23 cellular contexts compared by ENCODE assay signal in the genomic region with DNA sequence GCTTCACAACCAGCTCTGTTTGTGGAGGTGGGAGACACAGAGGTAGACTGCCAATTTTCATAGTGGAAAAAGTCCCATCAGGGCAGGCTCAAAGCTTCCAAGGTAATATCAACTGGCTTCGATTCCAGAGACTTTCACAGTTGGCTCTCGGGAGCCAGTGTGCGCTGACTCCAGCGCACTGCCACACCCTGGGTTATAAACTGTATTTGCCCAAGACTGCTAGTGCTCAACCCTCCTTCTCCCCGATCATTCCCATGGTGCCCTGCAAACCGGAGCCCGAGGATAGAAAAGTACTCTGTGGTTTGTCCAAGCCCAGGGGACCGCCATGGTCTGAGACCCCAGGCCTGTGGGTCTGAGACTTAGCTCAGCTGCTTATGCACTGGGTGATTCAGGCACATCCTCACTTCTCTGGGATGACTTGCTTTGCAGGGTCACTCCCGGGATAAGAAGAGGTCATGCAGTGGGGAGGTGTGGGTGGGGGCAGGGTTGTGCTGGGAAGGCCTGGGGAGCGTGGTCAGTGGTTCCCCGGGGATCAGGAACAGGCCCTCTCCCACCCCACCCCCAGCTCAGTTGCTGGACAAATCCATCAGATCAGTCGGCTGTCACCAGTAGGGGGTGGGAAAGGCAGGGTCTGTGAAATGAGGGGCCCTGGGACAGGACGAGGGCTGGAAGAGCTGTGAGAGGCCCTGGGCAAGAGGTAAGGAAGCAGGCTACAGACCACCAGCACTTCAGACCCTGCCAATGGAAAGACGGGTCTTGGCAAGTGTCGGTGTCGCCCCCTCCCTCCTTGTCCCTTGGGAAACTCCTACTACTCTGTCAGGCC. TPM values are rescaled to one million over a fixed set of nuclear protein-coding genes. Genes with fewer than 3 reads are reported as not detected.
A peak's percentile ranks its signal among the peaks of the same experiment; 100 is the strongest.
DNase-seq lines count a peak whose midpoint lies in the region; ATAC-seq and TF ChIP-seq lines count a peak whose summit lies in the region.
"Had no signal": no experiment of that assay in that cellular context is flagged by ENCODE, and none has a peak within 500 bp of the region (broad histone marks: within the 10 kb centered on the region; RNA-seq: fewer than 3 reads in every experiment).

No MANE protein-coding gene starts in this region.

- H3K9me3 Mint-ChIP-seq in nephron = no peaks in the 10 kb centered on the region
- no peaks in the 10 kb centered on the region for H3K9me3 Mint-ChIP-seq in activated naive CD4-positive, alpha-beta T cell treated with anti-CD3 and anti-CD28 coated beads for 36 hours
- H3K9me3 Mint-ChIP-seq: activated naive CD8-positive, alpha-beta T cell treated with anti-CD3 and anti-CD28 coated beads, Interleukin-2, amount 50 U/mL, for 24 hours; CD4-positive, alpha-beta T cell; T-helper 1 cell treated with Interleukin-12 subunit alpha and Interleukin-12 subunit beta and Interleukin-4 antibody, amounts not matched to agents 30 μg/mL and 1 μg/mL, for 36 hours had no signal

- DNase-seq in Ammon's horn (ENCODE audit: low spot score) = peak; percentile 22
- peak; percentile 27 for DNase-seq in LHCN-M2 (ENCODE audit: low read depth)
- no peak for DNase-seq in dorsolateral prefrontal cortex
- DNase-seq in epidermal melanocyte (ENCODE audit: insufficient read length, low spot score) = no peak
- DNase-seq in NCI-H2029 (lab: John Stamatoyannopoulos, UW) = no peak
- DNase-seq in activated naive CD4-positive, alpha-beta T cell treated with anti-CD3 and anti-CD28 coated beads for 36 hours = no peak
- DNase-seq: ACHN; activated naive CD8-positive, alpha-beta T cell treated with anti-CD3 and anti-CD28 coated beads, Interleukin-2, amount 50 U/mL, for 24 hours; CD4-positive, alpha-beta T cell; DMS79; HCEC 1CT; NCI-H1417; NCI-H226; stimulated activated CD4-positive, alpha-beta T cell treated with anti-CD3 and anti-CD28 coated beads, Interleukin-1b, Interleukin-23, amount 100 ng/mL, for 48 hours had no signal

- H3K36me3 Mint-ChIP-seq in nephron (ENCODE audit: low read depth) = no peaks in the 10 kb centered on the region
- H3K36me3 Mint-ChIP-seq in activated naive CD4-positive, alpha-beta T cell treated with anti-CD3 and anti-CD28 coated beads for 36 hours (ENCODE audit: low read depth) = no peaks in the 10 kb centered on the region

- peak overlapping the region in 2 of 3 experiments; percentile 55 to 64 for H3K27ac Mint-ChIP-seq in nephron
- no peak overlapping the region for H3K27ac Mint-ChIP-seq in activated naive CD4-positive, alpha-beta T cell treated with anti-CD3 and anti-CD28 coated beads for 36 hours
- H3K27ac Mint-ChIP-seq: activated naive CD8-positive, alpha-beta T cell treated with anti-CD3 and anti-CD28 coated beads, Interleukin-2, amount 50 U/mL, for 24 hours; CD4-positive, alpha-beta T cell; T-helper 1 cell treated with Interleukin-12 subunit alpha and Interleukin-12 subunit beta and Interleukin-4 antibody, amounts not matched to agents 30 μg/mL and 1 μg/mL, for 36 hours had no signal

- peaks cover 8% of the 10 kb centered on the region for H3K27me3 Mint-ChIP-seq in nephron (ENCODE audit: low read depth)
- H3K27me3 Mint-ChIP-seq in activated naive CD4-positive, alpha-beta T cell treated with anti-CD3 and anti-CD28 coated beads for 36 hours (ENCODE audit: low read depth) = no peaks in the 10 kb centered on the region
- H3K27me3 Mint-ChIP-seq: activated naive CD8-positive, alpha-beta T cell treated with anti-CD3 and anti-CD28 coated beads, Interleukin-2, amount 50 U/mL, for 24 hours; CD4-positive, alpha-beta T cell had no signal

- H3K4me1 Mint-ChIP-seq in nephron = peaks cover 77% of the 10 kb centered on the region
- no peaks in the 10 kb centered on the region for H3K4me1 Mint-ChIP-seq in activated naive CD4-positive, alpha-beta T cell treated with anti-CD3 and anti-CD28 coated beads for 36 hours (ENCODE audit: low read depth)
- H3K4me1 Mint-ChIP-seq: activated naive CD8-positive, alpha-beta T cell treated with anti-CD3 and anti-CD28 coated beads, Interleukin-2, amount 50 U/mL, for 24 hours had no signal

- TF ChIP-seq CTCF in dorsolateral prefrontal cortex (IDR thresholded peaks at IDR 0.05 in 54 of 56, conservative IDR thresholded peaks at IDR 0.05 in 2 of 56; ENCODE audit: low read depth in 1 of 56, partially characterized antibody in 56 of 56) (peak in 8 of 56 donors; percentile 19 to 29 (median 22)), nephron (IDR thresholded peaks at IDR 0.05; ENCODE audit: unreplicated experiment in 3 of 3) (no peak)

- no peak overlapping the region for H3K4me3 Mint-ChIP-seq in nephron
- H3K4me3 Mint-ChIP-seq in activated naive CD4-positive, alpha-beta T cell treated with anti-CD3 and anti-CD28 coated beads for 36 hours = no peak overlapping the region
- H3K4me3 Mint-ChIP-seq: activated naive CD8-positive, alpha-beta T cell treated with anti-CD3 and anti-CD28 coated beads, Interleukin-2, amount 50 U/mL, for 24 hours; CD4-positive, alpha-beta T cell; T-helper 1 cell treated with Interleukin-12 subunit alpha and Interleukin-12 subunit beta and Interleukin-4 antibody, amounts not matched to agents 30 μg/mL and 1 μg/mL, for 36 hours had no signal

- ATAC-seq in GM21515 (IDR thresholded peaks at IDR 0.05; ENCODE audit: unreplicated experiment) = no peak
- ATAC-seq: activated naive CD8-positive, alpha-beta T cell treated with anti-CD3 and anti-CD28 coated beads, Interleukin-2, amount 50 U/mL, for 24 hours had no signal

- H3K27me3 ChIP-seq in dorsolateral prefrontal cortex = no peaks in the 10 kb centered on the region

- H3K27ac ChIP-seq in dorsolateral prefrontal cortex = peak overlapping the region; percentile 58 to 100 (median 99)

- intact Hi-C loops in dorsolateral prefrontal cortex (cut with DNase I) = loop anchor here in 1 of 2 donors (5.0 kb wide), 1 partner anchor 43 kb away; no protein-coding TSS in a partner anchor
- intact Hi-C loops in activated naive CD4-positive, alpha-beta T cell treated with anti-CD3 and anti-CD28 coated beads for 36 hours (cut with micrococcal nuclease) = no loop called here

- CTCF ChIA-PET in activated naive CD4-positive, alpha-beta T cell treated with anti-CD3 and anti-CD28 coated beads for 36 hours (lab: Charles Lee) = interaction anchor here (0.8 to 1.0 kb wide), 2 partner anchors 22 kb away, joined by 3 to 4 read pairs; no protein-coding TSS in a partner anchor

- peak overlapping the region in 2 of 59 donors; percentile 3 to 12 for H3K4me3 ChIP-seq in dorsolateral prefrontal cortex

RNA-seq across cellular contexts. Expression of a gene that starts 26.7 kb away (rescaled TPM):
- total RNA-seq in LHCN-M2 (2014; rRNA removed) = 5.2 and 6.0 TPM in 2 replicates
- polyA plus RNA-seq in LHCN-M2 (2012) = 4.9 TPM
- total RNA-seq in dorsolateral prefrontal cortex = 100 to 1,000 TPM in 12 of 120 experiments, 10 to 100 TPM in 108; 45.5 to 186 (median 75.9) TPM
- 10 to 100 TPM; 17.9 to 22.1 TPM for total RNA-seq in activated naive CD4-positive, alpha-beta T cell treated with anti-CD3 and anti-CD28 coated beads for 36 hours

RNA-seq across cellular contexts. Expression of a gene that starts 46.2 kb away (rescaled TPM):
- total RNA-seq in LHCN-M2 (2014; rRNA removed) = not detected in 2 replicates
- polyA plus RNA-seq in LHCN-M2 (2012) = 0.04 TPM
- 100 to 1,000 TPM in 35 of 120 experiments, 10 to 100 TPM in 85; 19.6 to 299 (median 76.3) TPM for total RNA-seq in dorsolateral prefrontal cortex
- total RNA-seq in activated naive CD4-positive, alpha-beta T cell treated with anti-CD3 and anti-CD28 coated beads for 36 hours = not detected
- total RNA-seq: activated CD8-positive, alpha-beta memory T cell treated with anti-CD3 and anti-CD28 coated beads for 36 hours; CD4-positive, alpha-beta T cell; chondrocyte; endothelial cell of umbilical vein; lung microvascular endothelial cell; renal cortical epithelial cell had no signal
- polyA plus RNA-seq: endothelial cell of umbilical vein, neural cell had no signal

RNA-seq across cellular contexts. Expression of a gene that starts 53.5 kb away (rescaled TPM):
- total RNA-seq in LHCN-M2 (2014; rRNA removed) = not detected in 2 replicates
- 0.17 TPM for polyA plus RNA-seq in LHCN-M2 (2012)
- 1 to 10 TPM in 92 of 120 experiments, under 1 TPM in 20, not detected in 8; 0.35 to 9.3 (median 1.9) TPM for total RNA-seq in dorsolateral prefrontal cortex
- not detected for total RNA-seq in activated naive CD4-positive, alpha-beta T cell treated with anti-CD3 and anti-CD28 coated beads for 36 hours
- total RNA-seq: CD4-positive, alpha-beta T cell; endothelial cell of umbilical vein; renal cortical epithelial cell had no signal
- polyA plus RNA-seq: neural cell had no signal

Comparison
In these comparisons a context has a peak if more than half of its experiments do, and no peak if none do; other contexts are left out.
1. DNase-seq: peak in Ammon's horn (single experiment) and LHCN-M2 (single experiment); none in dorsolateral prefrontal cortex (0 of 10), epidermal melanocyte (single experiment), NCI-H2029 (single experiment) and activated naive CD4-positive, alpha-beta T cell treated with anti-CD3 and anti-CD28 coated beads for 36 hours (single experiment).
2. RNA of a gene that starts 46.2 kb away (total RNA-seq): 19.6 to 299 TPM in dorsolateral prefrontal cortex; not detected in LHCN-M2 and not detected in activated naive CD4-positive, alpha-beta T cell treated with anti-CD3 and anti-CD28 coated beads for 36 hours; every median in the first group is over 10 times any median in the second.